6 cellular contexts compared by ENCODE assay signal in the genomic region with DNA sequence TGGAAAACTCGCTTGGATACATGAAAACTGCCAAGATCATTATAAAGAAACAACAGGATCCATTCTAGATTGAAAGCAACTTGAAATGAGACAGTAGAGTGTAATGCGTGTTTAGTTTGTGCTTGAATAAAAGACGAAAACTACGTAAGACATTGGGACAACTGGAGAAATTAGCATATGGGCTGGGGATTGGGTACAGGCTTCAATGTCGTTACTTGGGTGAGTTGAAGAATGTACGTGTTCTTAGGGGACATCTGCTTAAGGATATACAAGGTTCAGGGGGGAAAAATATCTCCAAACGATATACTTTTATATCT. TPM values are rescaled to one million over a fixed set of nuclear protein-coding genes. Genes with fewer than 3 reads are reported as not detected.
DNase-seq lines count a peak whose midpoint lies in the region; ATAC-seq and TF ChIP-seq lines count a peak whose summit lies in the region.

No MANE protein-coding gene starts in this region.

- H3K4me3 Mint-ChIP-seq in osteocyte (ENCODE audit: unreplicated experiment): peak overlapping the region; percentile 100

- peak overlapping the region; percentile 99 for H3K27ac Mint-ChIP-seq in osteocyte (ENCODE audit: unreplicated experiment)

- H3K27me3 Mint-ChIP-seq in osteocyte (ENCODE audit: unreplicated experiment): no peaks in the 10 kb centered on the region

- no peak for DNase-seq in caudate nucleus (lab: John Stamatoyannopoulos, UW)
- DNase-seq in osteocyte (ENCODE audit: extremely low spot score, unreplicated experiment): no peak
- DNase-seq in foreskin melanocyte: no peak
- DNase-seq in KG1 (lab: John Stamatoyannopoulos, UW): no peak

- peaks cover 22% of the 10 kb centered on the region for H3K4me1 Mint-ChIP-seq in osteocyte (ENCODE audit: unreplicated experiment)

- H3K9me3 Mint-ChIP-seq in osteocyte (ENCODE audit: unreplicated experiment): no peaks in the 10 kb centered on the region

- H3K36me3 Mint-ChIP-seq in osteocyte (ENCODE audit: unreplicated experiment): peaks cover 55% of the 10 kb centered on the region

- ATAC-seq in HG03045 (IDR thresholded peaks at IDR 0.05; ENCODE audit: unreplicated experiment) (peak; percentile 4), GM18909 (IDR thresholded peaks at IDR 0.05; ENCODE audit: poor library complexity, unreplicated experiment) (no peak)

- TF ChIP-seq CTCF in osteocyte (IDR thresholded peaks at IDR 0.05): no peak

- peak overlapping the region; percentile 32 for H3K27ac ChIP-seq in caudate nucleus (ENCODE audit: low read depth, low read length)

RNA-seq across cellular contexts. Expression of gene ERVK3-1, which starts 0.5 kb away (rescaled TPM):
- 28.7 and 36.2 TPM in 2 replicates for total RNA-seq in osteocyte

RNA-seq across cellular contexts. Expression of gene ZSCAN22, which starts 22.1 kb away (rescaled TPM):
- total RNA-seq in osteocyte: 3.7 and 4.1 TPM in 2 replicates

RNA-seq across cellular contexts. Expression of gene ZNF8, which starts 26.0 kb away (rescaled TPM):
- total RNA-seq in osteocyte: 10.7 and 10.9 TPM in 2 replicates

RNA-seq across cellular contexts. Expression of gene A1BG, which starts 48.6 kb away (rescaled TPM):
- total RNA-seq in osteocyte: 39.8 and 40.0 TPM in 2 replicates

RNA-seq across cellular contexts. Expression of gene ZNF497, which starts 57.8 kb away (rescaled TPM):
- 1.4 and 2.7 TPM in 2 replicates for total RNA-seq in osteocyte
